In genomic region chr18:75858754-75859153, GRCh38 we compare ENCODE assay signal across 24 cellular contexts.
"Had no signal": no experiment of that assay in that cellular context is flagged by ENCODE, and none has a peak within 500 bp of the region (broad histone marks: within the 10 kb centered on the region; RNA-seq: fewer than 3 reads in every experiment).

No MANE protein-coding gene starts in this region.

- H3K27ac Mint-ChIP-seq: dendritic cell treated with granulocyte-macrophage colony-stimulating factor and Interleukin-4, amounts not matched to agents 40 ng/mL and 50 ng/mL, for 4 days; effector memory CD8-positive, alpha-beta T cell; endodermal cell; mesothelial cell of epicardium had no signal

- FAIRE-seq: endometrium, islet of Langerhans, keratinocyte had no signal

- H3K36me3 Mint-ChIP-seq: mesothelial cell of epicardium had no signal

- DNase-seq: colonic mucosa; cortex of kidney; effector CD8-positive, alpha-beta T cell; effector memory CD8-positive, alpha-beta T cell; endodermal cell; erythroblast; esophagus squamous epithelium; foreskin fibroblast; foreskin melanocyte; gastrocnemius medialis; glutamatergic neuron; heart right ventricle; hippocampal formation; left cardiac atrium; left lung; left ventricle myocardium superior; lower lobe of right lung; mesenchymal stem cell; mucosa of descending colon had no signal

- H3K27me3 Mint-ChIP-seq: dendritic cell treated with granulocyte-macrophage colony-stimulating factor and Interleukin-4, amounts not matched to agents 40 ng/mL and 50 ng/mL, for 4 days had no signal

- H3K4me1 Mint-ChIP-seq: endodermal cell, mesothelial cell of epicardium had no signal

- H3K4me3 Mint-ChIP-seq: dendritic cell treated with granulocyte-macrophage colony-stimulating factor and Interleukin-4, amounts not matched to agents 40 ng/mL and 50 ng/mL, for 4 days; effector memory CD8-positive, alpha-beta T cell; endodermal cell; mesothelial cell of epicardium had no signal
